In the genomic region with DNA sequence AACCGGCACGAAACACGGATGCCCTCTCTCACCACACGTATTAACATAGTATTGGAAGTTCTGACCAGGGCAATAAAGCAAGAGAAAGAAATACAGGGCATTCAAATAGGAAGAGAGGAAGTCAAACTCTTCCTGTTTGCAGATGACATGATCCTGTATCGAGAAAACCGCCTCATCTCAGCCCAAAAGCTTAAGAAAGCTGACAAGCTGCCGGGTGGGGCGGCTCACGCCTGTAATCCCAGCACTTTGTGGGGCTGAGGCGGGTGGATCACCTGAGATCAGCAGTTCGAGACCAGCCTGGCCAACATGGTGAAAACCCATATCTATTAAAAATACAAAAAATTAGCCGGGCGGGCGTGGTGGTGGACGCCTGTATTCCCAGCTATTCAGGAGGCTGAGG, we compare ENCODE assay signal across 13 cellular contexts. TPM values are rescaled to one million over a fixed set of nuclear protein-coding genes. Genes with fewer than 3 reads are reported as not detected.
A peak's percentile ranks its signal among the peaks of the same experiment; 100 is the strongest.
DNase-seq lines count a peak whose midpoint lies in the region; ATAC-seq, FAIRE-seq and TF ChIP-seq lines count a peak whose summit lies in the region.
"Had no signal": no experiment of that assay in that cellular context is flagged by ENCODE, and none has a peak within 500 bp of the region (broad histone marks: within the 10 kb centered on the region; RNA-seq: fewer than 3 reads in every experiment).

No MANE protein-coding gene starts in this region.

- no peaks in the 10 kb centered on the region for H3K9me3 ChIP-seq in astrocyte (ENCODE audit: insufficient read depth, low read depth, low read length)
- H3K9me3 ChIP-seq: ovary, tibial artery had no signal

- no peak for ATAC-seq in activated T-cell treated with anti-CD3 and anti-CD28 coated beads, Interleukin-2, amount 50 U/mL, for 4 hours
- ATAC-seq in stimulated activated effector memory CD8-positive, alpha-beta T cell treated with anti-CD3 and anti-CD28 coated beads, Interleukin-12 subunit alpha, Interleukin-12 subunit beta, amount 100 ng/mL, for 72 hours, result no peak
- no peak for ATAC-seq in GM18873 (IDR thresholded peaks at IDR 0.05; ENCODE audit: low FRiP score, unreplicated experiment)

- H2AFZ ChIP-seq in astrocyte (ENCODE audit: low read depth, low read length), result no peak overlapping the region

- H3K27me3 Mint-ChIP-seq in activated T-cell treated with anti-CD3 and anti-CD28 coated beads, Interleukin-2, amount 50 U/mL, for 4 hours (ENCODE audit: low read depth), result peaks cover 50% of the 10 kb centered on the region
- H3K27me3 Mint-ChIP-seq in astrocyte (ENCODE audit: low read depth, unreplicated experiment), result peaks cover 2% of the 10 kb centered on the region

- no peak for DNase-seq in activated T-cell treated with anti-CD3 and anti-CD28 coated beads, Interleukin-2, amount 50 U/mL, for 4 hours
- no peak for DNase-seq in activated T-cell treated with anti-CD3 and anti-CD28 coated beads, Interleukin-2, amount 50 U/mL, for 1 hour
- DNase-seq in NOMO-1 treated with DMSO at 0.1 percent for 48 hours (lab: John Stamatoyannopoulos, UW; ENCODE audit: unreplicated experiment) (peak; percentile 46), astrocyte (ENCODE audit: low read depth) (no peak), D721Med (ENCODE audit: insufficient read length, low spot score) (no peak), GM10266 (ENCODE audit: extremely low spot score) (no peak)
- no peak for DNase-seq in stimulated activated effector memory CD8-positive, alpha-beta T cell treated with anti-CD3 and anti-CD28 coated beads, Interleukin-12 subunit alpha, Interleukin-12 subunit beta, amount 100 ng/mL, for 72 hours (ENCODE audit: low spot score in 2 of 2)
- DNase-seq: left colon, NCI-H2029 treated with DMSO at 0.1 percent for 48 hours, Right ventricle myocardium superior, tibial artery had no signal

- H3K4me3 Mint-ChIP-seq in activated T-cell treated with anti-CD3 and anti-CD28 coated beads, Interleukin-2, amount 50 U/mL, for 4 hours, result peak overlapping the region; percentile 74
- peak overlapping the region; percentile 91 for H3K4me3 Mint-ChIP-seq in astrocyte (ENCODE audit: unreplicated experiment)
- peak overlapping the region; percentile 59 for H3K4me3 Mint-ChIP-seq in stimulated activated effector memory CD8-positive, alpha-beta T cell treated with anti-CD3 and anti-CD28 coated beads, Interleukin-12 subunit alpha, Interleukin-12 subunit beta, amount 100 ng/mL, for 72 hours

- H3K4me2 ChIP-seq in astrocyte (ENCODE audit: low read length), result peak overlapping the region; percentile 99

- no peak overlapping the region for H3K9ac ChIP-seq in astrocyte (ENCODE audit: low read length)

- peaks cover 10% of the 10 kb centered on the region for H3K4me1 ChIP-seq in astrocyte (ENCODE audit: insufficient read depth, low read length)

- FAIRE-seq in astrocyte (lab: Jason Lieb, UNC) (no peak), D721Med (lab: Jason Lieb, UNC) (no peak)

- H3K4me3 ChIP-seq in astrocyte (ENCODE audit: insufficient read depth, low read depth, low read length), result no peak overlapping the region
- H3K4me3 ChIP-seq: ovary had no signal

- no peak overlapping the region for H3K27ac Mint-ChIP-seq in astrocyte (ENCODE audit: unreplicated experiment)
- peak overlapping the region; percentile 98 for H3K27ac Mint-ChIP-seq in stimulated activated effector memory CD8-positive, alpha-beta T cell treated with anti-CD3 and anti-CD28 coated beads, Interleukin-12 subunit alpha, Interleukin-12 subunit beta, amount 100 ng/mL, for 72 hours

- H3K27me3 ChIP-seq in astrocyte (ENCODE audit: insufficient read depth, low read length), result peaks cover 22% of the 10 kb centered on the region
- H3K27me3 ChIP-seq: ovary had no signal

- TF ChIP-seq CTCF in astrocyte (IDR thresholded peaks at IDR 0.05; ENCODE audit: insufficient read depth, low read depth, low read length), result no peak
- no peak for TF ChIP-seq CTCF in D721Med (IDR thresholded peaks at IDR 0.05; ENCODE audit: insufficient read depth, missing control alignments)
- TF ChIP-seq CTCF in GM10266 (IDR thresholded peaks at IDR 0.05; ENCODE audit: control insufficient read depth, insufficient read depth, low read depth, missing control alignments), result no peak

- H3K79me2 ChIP-seq in astrocyte (ENCODE audit: insufficient read depth, low read length), result no peaks in the 10 kb centered on the region

- no peaks in the 10 kb centered on the region for H3K36me3 Mint-ChIP-seq in activated T-cell treated with anti-CD3 and anti-CD28 coated beads, Interleukin-2, amount 50 U/mL, for 4 hours (ENCODE audit: insufficient read depth)
- H3K36me3 Mint-ChIP-seq in astrocyte (ENCODE audit: low read depth, unreplicated experiment), result no peaks in the 10 kb centered on the region
- peaks cover 22% of the 10 kb centered on the region for H3K36me3 Mint-ChIP-seq in stimulated activated effector memory CD8-positive, alpha-beta T cell treated with anti-CD3 and anti-CD28 coated beads, Interleukin-12 subunit alpha, Interleukin-12 subunit beta, amount 100 ng/mL, for 72 hours

- H3K27ac ChIP-seq in astrocyte (ENCODE audit: low read depth, low read length), result no peak overlapping the region
- H3K27ac ChIP-seq: ovary had no signal

- no peaks in the 10 kb centered on the region for H3K9me3 Mint-ChIP-seq in activated T-cell treated with anti-CD3 and anti-CD28 coated beads, Interleukin-2, amount 50 U/mL, for 4 hours
- no peaks in the 10 kb centered on the region for H3K9me3 Mint-ChIP-seq in astrocyte (ENCODE audit: unreplicated experiment)
- no peaks in the 10 kb centered on the region for H3K9me3 Mint-ChIP-seq in stimulated activated effector memory CD8-positive, alpha-beta T cell treated with anti-CD3 and anti-CD28 coated beads, Interleukin-12 subunit alpha, Interleukin-12 subunit beta, amount 100 ng/mL, for 72 hours

- H3K36me3 ChIP-seq in astrocyte (ENCODE audit: insufficient read depth, low read length), result no peaks in the 10 kb centered on the region
- H3K36me3 ChIP-seq: ovary, tibial artery had no signal

- peaks cover 59% of the 10 kb centered on the region for H3K4me1 Mint-ChIP-seq in activated T-cell treated with anti-CD3 and anti-CD28 coated beads, Interleukin-2, amount 50 U/mL, for 4 hours (ENCODE audit: low read depth)
- H3K4me1 Mint-ChIP-seq in astrocyte (ENCODE audit: low read depth, unreplicated experiment), result peaks cover 12% of the 10 kb centered on the region
- H3K4me1 Mint-ChIP-seq in stimulated activated effector memory CD8-positive, alpha-beta T cell treated with anti-CD3 and anti-CD28 coated beads, Interleukin-12 subunit alpha, Interleukin-12 subunit beta, amount 100 ng/mL, for 72 hours, result peaks cover 66% of the 10 kb centered on the region

- H4K20me1 ChIP-seq in astrocyte (ENCODE audit: insufficient read depth, low read length), result peaks cover 3% of the 10 kb centered on the region

RNA-seq across cellular contexts. Expression of a gene that starts 17.7 kb away (rescaled TPM):
- total RNA-seq in activated T-cell treated with anti-CD3 and anti-CD28 coated beads, Interleukin-2, amount 50 U/mL, for 4 hours, result not detected
- not detected in 2 replicates for total RNA-seq in astrocyte
- total RNA-seq: left colon, ovary, Right ventricle myocardium superior had no signal

RNA-seq across cellular contexts. Expression of a gene that starts 32.6 kb away (rescaled TPM):
- total RNA-seq in activated T-cell treated with anti-CD3 and anti-CD28 coated beads, Interleukin-2, amount 50 U/mL, for 4 hours, result not detected
- total RNA-seq in astrocyte, result not detected in 2 replicates
- total RNA-seq: left colon, ovary, Right ventricle myocardium superior had no signal

RNA-seq across cellular contexts. Expression of a gene that starts 36.0 kb away (rescaled TPM):
- total RNA-seq in activated T-cell treated with anti-CD3 and anti-CD28 coated beads, Interleukin-2, amount 50 U/mL, for 4 hours, result not detected
- not detected in 2 replicates for total RNA-seq in astrocyte
- total RNA-seq: left colon, ovary, Right ventricle myocardium superior had no signal
